In the genomic region with DNA sequence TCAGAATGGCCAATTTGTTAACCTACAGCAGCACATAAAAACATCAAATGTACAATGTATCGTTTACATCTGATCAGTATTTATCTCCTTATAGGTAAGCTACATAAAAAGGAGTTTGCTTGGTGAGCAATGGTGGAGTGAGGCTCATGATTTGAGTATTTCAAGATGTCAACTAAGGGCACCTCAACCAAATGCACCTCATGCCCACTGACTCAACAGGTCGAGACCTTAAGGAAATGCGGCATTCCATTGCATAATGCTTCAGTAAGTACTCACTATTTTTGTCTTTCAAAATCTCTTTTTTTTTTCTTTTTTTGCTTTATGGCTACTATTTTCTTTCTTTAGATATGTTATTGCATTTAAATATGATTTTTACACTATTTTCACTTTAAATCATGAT, we compare ENCODE assay signal across 20 cellular contexts.
DNase-seq lines count a peak whose midpoint lies in the region; ATAC-seq and TF ChIP-seq lines count a peak whose summit lies in the region.
"Had no signal": no experiment of that assay in that cellular context is flagged by ENCODE, and none has a peak within 500 bp of the region (broad histone marks: within the 10 kb centered on the region; RNA-seq: fewer than 3 reads in every experiment).

No MANE protein-coding gene starts in this region.

- no peak overlapping the region for H3K27ac ChIP-seq in breast epithelium
- H3K27ac ChIP-seq: 22Rv1, BLaER1, PC-9 had no signal

- POLR2A ChIA-PET in MCF 10A (lab: Yijun Ruan, JAX): interaction anchor here (0.7 kb wide), 1 partner anchor 1522 kb away, joined by 3 read pairs; no protein-coding TSS in a partner anchor

- TF ChIP-seq POLR2A in breast epithelium (IDR thresholded peaks at IDR 0.05): no peak

- no peak overlapping the region for H3K4me3 Mint-ChIP-seq in MCF 10A (ENCODE audit: unreplicated experiment)
- H3K4me3 Mint-ChIP-seq in activated T-cell treated with anti-CD3 and anti-CD28 coated beads, Interleukin-2, amount 50 U/mL, for 4 hours: no peak overlapping the region
- H3K4me3 Mint-ChIP-seq: CD4-positive, CD25-positive, alpha-beta regulatory T cell had no signal

- CTCF ChIA-PET in MCF 10A (lab: Yijun Ruan, JAX): interaction anchor here (0.6 to 2.2 kb wide), 5 partner anchors 9 to 876 kb away, joined by 3 to 8 read pairs (median 3); no protein-coding TSS in a partner anchor

- no peaks in the 10 kb centered on the region for H3K9me3 ChIP-seq in breast epithelium
- H3K9me3 ChIP-seq: BLaER1, HAP-1 had no signal

- H3K4me1 Mint-ChIP-seq in MCF 10A (ENCODE audit: insufficient read depth, unreplicated experiment): no peaks in the 10 kb centered on the region
- H3K4me1 Mint-ChIP-seq in activated T-cell treated with anti-CD3 and anti-CD28 coated beads, Interleukin-2, amount 50 U/mL, for 4 hours (ENCODE audit: low read depth): no peaks in the 10 kb centered on the region
- H3K4me1 Mint-ChIP-seq: CD4-positive, CD25-positive, alpha-beta regulatory T cell had no signal

- no peak for ATAC-seq in activated T-cell treated with anti-CD3 and anti-CD28 coated beads, Interleukin-2, amount 50 U/mL, for 4 hours
- ATAC-seq in GM18517 (IDR thresholded peaks at IDR 0.05; ENCODE audit: unreplicated experiment): no peak

- H3K4me1 ChIP-seq in breast epithelium: no peaks in the 10 kb centered on the region
- H3K4me1 ChIP-seq: BLaER1, HAP-1 had no signal

- intact Hi-C loops in MCF 10A (cut with micrococcal nuclease) (no loop called here), breast epithelium (cut with DNase I; ENCODE audit: low total_unique reads) (no loop called here)

- no peaks in the 10 kb centered on the region for H3K27me3 ChIP-seq in breast epithelium
- H3K27me3 ChIP-seq: BLaER1 had no signal

- TF ChIP-seq CTCF in MCF 10A (IDR thresholded peaks at IDR 0.05; ENCODE audit: unreplicated experiment) (no peak), breast epithelium (IDR thresholded peaks at IDR 0.05) (no peak), choroid plexus epithelial cell (conservative IDR thresholded peaks at IDR 0.05; ENCODE audit: low read depth, low read length) (no peak), fibroblast of pulmonary artery (IDR thresholded peaks at IDR 0.05; ENCODE audit: low read length, missing control alignments) (no peak)

- H3K36me3 Mint-ChIP-seq in MCF 10A (ENCODE audit: insufficient read depth, unreplicated experiment): no peaks in the 10 kb centered on the region
- H3K36me3 Mint-ChIP-seq in activated T-cell treated with anti-CD3 and anti-CD28 coated beads, Interleukin-2, amount 50 U/mL, for 4 hours (ENCODE audit: insufficient read depth): no peaks in the 10 kb centered on the region
- H3K36me3 Mint-ChIP-seq: CD4-positive, CD25-positive, alpha-beta regulatory T cell had no signal

- no peaks in the 10 kb centered on the region for H3K27me3 Mint-ChIP-seq in MCF 10A (ENCODE audit: insufficient read depth, unreplicated experiment)
- H3K27me3 Mint-ChIP-seq in activated T-cell treated with anti-CD3 and anti-CD28 coated beads, Interleukin-2, amount 50 U/mL, for 4 hours (ENCODE audit: low read depth): no peaks in the 10 kb centered on the region
- H3K27me3 Mint-ChIP-seq: CD4-positive, CD25-positive, alpha-beta regulatory T cell had no signal

- DNase-seq in MCF 10A (ENCODE audit: unreplicated experiment) (peak; percentile 44), breast epithelium (ENCODE audit: low spot score in 2 of 2) (no peak), choroid plexus epithelial cell (ENCODE audit: low read depth) (peak; percentile 47), fibroblast of pulmonary artery (ENCODE audit: low read depth) (peak; percentile 36), SIG-M5 treated with dmso at 0.1 percent for 504 hours (lab: John Stamatoyannopoulos, UW; ENCODE audit: unreplicated experiment) (no peak), amniotic stem cell (lab: John Stamatoyannopoulos, UW) (no peak)
- DNase-seq in activated T-cell treated with anti-CD3 and anti-CD28 coated beads, Interleukin-2, amount 50 U/mL, for 4 hours: no peak
- DNase-seq: CD4-positive, CD25-positive, alpha-beta regulatory T cell; GOT3; KBM-7; MM.1S; NCI-H2029; NCI-H2227 treated with DMSO at 0.1 percent for 48 hours; NCI-H526 treated with DMSO at 0.1 percent for 48 hours; PC-9; Right ventricle myocardium superior had no signal

- H3K36me3 ChIP-seq in breast epithelium: no peaks in the 10 kb centered on the region
- H3K36me3 ChIP-seq: BLaER1, HAP-1 had no signal

- BruUV-seq in MCF 10A (replicated peaks; lab: Mats Ljungman, UMichigan): no TSS peak

- H3K9me3 Mint-ChIP-seq in MCF 10A (ENCODE audit: unreplicated experiment): no peaks in the 10 kb centered on the region
- no peaks in the 10 kb centered on the region for H3K9me3 Mint-ChIP-seq in activated T-cell treated with anti-CD3 and anti-CD28 coated beads, Interleukin-2, amount 50 U/mL, for 4 hours

- H3K4me3 ChIP-seq in breast epithelium (no peak overlapping the region), choroid plexus epithelial cell (ENCODE audit: low read depth, low read length) (no peak overlapping the region), fibroblast of pulmonary artery (replicated peaks; ENCODE audit: low read depth, low read length) (no peak overlapping the region)
- H3K4me3 ChIP-seq: BLaER1, HAP-1, PC-9 had no signal

- H3K27ac Mint-ChIP-seq in MCF 10A (ENCODE audit: low read depth, unreplicated experiment): no peak overlapping the region
- H3K27ac Mint-ChIP-seq: CD4-positive, CD25-positive, alpha-beta regulatory T cell had no signal

Comparison
In these comparisons a context has a peak if more than half of its experiments do, and no peak if none do; other contexts are left out.
1. DNase-seq: peak in MCF 10A (single experiment), choroid plexus epithelial cell (single experiment) and fibroblast of pulmonary artery (single experiment); none in breast epithelium (0 of 2), SIG-M5 treated with dmso at 0.1 percent for 504 hours (single experiment), activated T-cell treated with anti-CD3 and anti-CD28 coated beads, Interleukin-2, amount 50 U/mL, for 4 hours (single experiment) and amniotic stem cell (single experiment).